Comparison of ENCODE assay signal across 8 cellular contexts in the genomic region with DNA sequence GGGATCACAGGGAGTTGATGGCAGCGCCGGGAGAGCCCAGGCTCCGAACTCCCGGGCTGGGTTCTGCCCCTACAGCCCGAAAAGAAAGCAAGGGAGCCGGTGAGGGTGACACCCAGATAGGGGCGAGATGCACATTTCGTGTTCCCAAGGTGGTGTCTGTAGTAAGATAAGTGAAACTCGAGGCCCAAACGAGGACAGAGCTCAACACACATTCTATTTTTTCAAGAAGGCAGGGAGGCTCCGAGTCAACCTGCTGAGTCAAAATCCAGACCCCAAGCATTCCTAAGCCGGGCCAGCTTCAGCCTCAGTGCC. TPM values are rescaled to one million over a fixed set of nuclear protein-coding genes. Genes with fewer than 3 reads are reported as not detected.
DNase-seq lines count a peak whose midpoint lies in the region; ATAC-seq and TF ChIP-seq lines count a peak whose summit lies in the region.

No MANE protein-coding gene starts in this region.

- BruUV-seq in PC-3 (replicated peaks; lab: Mats Ljungman, UMichigan), result TSS peak; percentile 89

- POLR2A ChIA-PET in PC-3 (lab: Charles Lee; ENCODE audit: unreplicated experiment), result interaction anchor here (0.5 to 0.7 kb wide), 2 partner anchors 129 to 906 kb away, joined by 3 to 8 read pairs; no protein-coding TSS in a partner anchor

- H3K4me3 ChIP-seq in PC-3 (ENCODE audit: low read length) (peak overlapping the region; percentile 82; the same call in 1 of the 2 replicates), esophagus (ENCODE audit: low read depth in 1 of 2, low read length in 2 of 2) (peak overlapping the region; percentile 61 to 78), sigmoid colon (peak overlapping the region; percentile 74 to 97 (median 86))

- peak overlapping the region; percentile 96 for H3K4me2 ChIP-seq in PC-3 (ENCODE audit: low read length)

- peaks cover 6% of the 10 kb centered on the region; the same call in 1 of the 2 replicates for H3K79me2 ChIP-seq in PC-3 (ENCODE audit: low read length)

- no peaks in the 10 kb centered on the region for H3K9me3 ChIP-seq in PC-3 (ENCODE audit: low read length)
- H3K9me3 ChIP-seq in esophagus (ENCODE audit: control insufficient read depth in 2 of 2, insufficient read depth in 1 of 2, low read depth in 1 of 2, low read length in 1 of 2), result no peaks in the 10 kb centered on the region
- no peaks in the 10 kb centered on the region for H3K9me3 ChIP-seq in sigmoid colon

- no peak overlapping the region for H3K27ac ChIP-seq in PC-3 (ENCODE audit: low read length)
- peak overlapping the region; percentile 90 to 99 for H3K27ac ChIP-seq in esophagus (ENCODE audit: low read depth in 2 of 2, low read length in 1 of 2)
- peak overlapping the region; percentile 94 to 99 (median 95) for H3K27ac ChIP-seq in sigmoid colon

- TF ChIP-seq CTCF in PC-3 (conservative IDR thresholded peaks at IDR 0.05; ENCODE audit: low read depth, low read length), result no peak
- no peak for TF ChIP-seq CTCF in sigmoid colon (IDR thresholded peaks at IDR 0.05)

- DNase-seq in PC-3 (no peak), sigmoid colon (no peak), NCI-H774 (lab: John Stamatoyannopoulos, UW) (no peak), NCI-H1048 (lab: John Stamatoyannopoulos, UW) (no peak)
- DNase-seq in effector CD8-positive, alpha-beta T cell (lab: John Stamatoyannopoulos, UW), result no peak

- ATAC-seq in GM19372 (IDR thresholded peaks at IDR 0.05; ENCODE audit: low read depth, unreplicated experiment), result peak; percentile 15
- no peak for ATAC-seq in PC-3
- no peak for ATAC-seq in GM21619 (IDR thresholded peaks at IDR 0.05; ENCODE audit: unreplicated experiment)

- H3F3A ChIP-seq in PC-3 (ENCODE audit: low read length, unreplicated experiment), result no peaks in the 10 kb centered on the region

- no peak for TF ChIP-seq EP300 in sigmoid colon (IDR thresholded peaks at IDR 0.05)

- no peak for TF ChIP-seq POLR2A in sigmoid colon (IDR thresholded peaks at IDR 0.05)

- no peaks in the 10 kb centered on the region for H3K9me2 ChIP-seq in PC-3 (replicated peaks; ENCODE audit: low read length)

- peaks cover 10% of the 10 kb centered on the region for H3K4me1 ChIP-seq in PC-3 (ENCODE audit: insufficient read depth, low read length)
- H3K4me1 ChIP-seq in esophagus (ENCODE audit: control insufficient read depth in 2 of 2, insufficient read depth in 2 of 2, low read length in 1 of 2), result no peaks in the 10 kb centered on the region
- H3K4me1 ChIP-seq in sigmoid colon, result peaks cover 0 to 11% (median 5%) of the 10 kb centered on the region in 4 donors

- no peaks in the 10 kb centered on the region for H3K27me3 ChIP-seq in PC-3 (ENCODE audit: low read length)
- no peaks in the 10 kb centered on the region for H3K27me3 ChIP-seq in esophagus (ENCODE audit: control insufficient read depth in 1 of 2, insufficient read depth in 2 of 2, low read length in 2 of 2)
- H3K27me3 ChIP-seq in sigmoid colon, result no peaks in the 10 kb centered on the region

- peak overlapping the region; percentile 98 for H2AFZ ChIP-seq in PC-3 (ENCODE audit: low read length)

- intact Hi-C loops in PC-3 (cut with micrococcal nuclease) (no loop called here), sigmoid colon (cut with DNase I) (no loop called here)

- H3K9ac ChIP-seq in PC-3 (ENCODE audit: low read length), result 0 out of 2 replicates have a peak overlapping the region, but pooled peaks have one; percentile 18

- H4K20me1 ChIP-seq in PC-3 (ENCODE audit: low read length), result no peaks in the 10 kb centered on the region

- H3K36me3 ChIP-seq in PC-3 (ENCODE audit: low read depth, low read length) (no peaks in the 10 kb centered on the region), esophagus (ENCODE audit: control insufficient read depth in 2 of 2, insufficient read depth in 2 of 2, low read length in 1 of 2) (no peaks in the 10 kb centered on the region), sigmoid colon (no peaks in the 10 kb centered on the region)

- CTCF ChIA-PET in PC-3 (lab: Charles Lee), result no interaction called here

- WGBS in esophagus, 2 donors, result 20 to 23% methylated on average over 12 of the region's 12 CpGs
- WGBS in sigmoid colon, 2 donors, result 17 to 26% methylated on average over 12 of the region's 12 CpGs

RNA-seq across cellular contexts. Expression of a gene that starts 24.2 kb away (rescaled TPM):
- total RNA-seq in PC-3 (2014; rRNA removed), result 64.1 and 88.4 TPM in 2 replicates
- polyA plus RNA-seq in esophagus, result 10 to 100 TPM; 24.7 to 36.9 TPM
- 10 to 100 TPM; 53.9 to 61.5 (median 55.2) TPM for total RNA-seq in sigmoid colon
- polyA plus RNA-seq in sigmoid colon, result 10 to 100 TPM; 26.7 to 46.7 (median 40.2) TPM

RNA-seq across cellular contexts. Expression of a gene that starts 55.3 kb away (rescaled TPM):
- total RNA-seq in PC-3 (2014; rRNA removed) (1.6 and 5.4 TPM in 2 replicates), sigmoid colon (under 1 TPM; under 0.01 to 0.54 (median 0.39) TPM)
- polyA plus RNA-seq in esophagus (10 to 100 TPM; 24.7 to 41.8 TPM), sigmoid colon (10 to 100 TPM in 1 of 3 donors, 1 to 10 TPM in 2; 2.4 to 11.9 (median 2.8) TPM)
